17 cellular contexts compared by ENCODE assay signal in genomic region chr2:44135771-44136170, GRCh38. TPM values are rescaled to one million over a fixed set of nuclear protein-coding genes. Genes with fewer than 3 reads are reported as not detected.
A peak's percentile ranks its signal among the peaks of the same experiment; 100 is the strongest.
DNase-seq lines count a peak whose midpoint lies in the region; ATAC-seq and TF ChIP-seq lines count a peak whose summit lies in the region.
"Had no signal": no experiment of that assay in that cellular context is flagged by ENCODE, and none has a peak within 500 bp of the region (broad histone marks: within the 10 kb centered on the region; RNA-seq: fewer than 3 reads in every experiment).

No MANE protein-coding gene starts in this region.

- H3K4me3 Mint-ChIP-seq in Caco-2 (ENCODE audit: unreplicated experiment) = peak overlapping the region; percentile 17
- H3K4me3 Mint-ChIP-seq: CD8-positive, alpha-beta T cell; type B pancreatic cell had no signal

- H2AFZ ChIP-seq in osteoblast (ENCODE audit: low read length) = peak overlapping the region; percentile 23

- peaks cover 6% of the 10 kb centered on the region for H3K36me3 Mint-ChIP-seq in Caco-2 (ENCODE audit: insufficient read depth, unreplicated experiment)
- H3K36me3 Mint-ChIP-seq: CD8-positive, alpha-beta T cell; type B pancreatic cell had no signal

- H3K79me2 ChIP-seq in osteoblast (ENCODE audit: insufficient read depth, low read length) = no peaks in the 10 kb centered on the region

- no peaks in the 10 kb centered on the region for H3K27me3 Mint-ChIP-seq in Caco-2 (ENCODE audit: insufficient read depth, unreplicated experiment)

- DNase-seq in Caco-2 (peak in 1 of 2 experiments; percentile 16), RWPE2 (ENCODE audit: low spot score) (no peak), fibroblast of mammary gland (ENCODE audit: low read depth) (peak; percentile 35), osteoblast (ENCODE audit: insufficient read length, low spot score, missing footprints) (peak; percentile 25), AG08395 (ENCODE audit: low spot score) (no peak), GM19238 (ENCODE audit: insufficient read length, low spot score) (no peak)
- no peak for DNase-seq in activated CD4-positive, alpha-beta T cell treated with anti-CD3 and anti-CD28 coated beads for 4 hours
- no peak for DNase-seq in stimulated activated CD4-positive, alpha-beta T cell treated with anti-CD3 and anti-CD28 coated beads, Interleukin-12 subunit alpha, Interleukin-12 subunit beta, amount 100 ng/mL, for 4 hours
- DNase-seq: activated T-cell treated with anti-CD3 and anti-CD28 coated beads, Interleukin-2, amount 50 U/mL, for 48 hours; anterior cingulate cortex; CD8-positive, alpha-beta T cell; NCI-H2029 treated with DMSO at 0.1 percent for 48 hours; psoas muscle; stimulated activated CD4-positive, alpha-beta T cell treated with anti-CD3 and anti-CD28 coated beads, Interleukin-1b, Interleukin-23, amount 100 ng/mL, for 48 hours had no signal

- H3K4me1 ChIP-seq in Caco-2 = peaks cover 37% of the 10 kb centered on the region
- H3K4me1 ChIP-seq in RWPE2 (ENCODE audit: insufficient read depth, poor library complexity, severe bottlenecking) = peaks cover 13% of the 10 kb centered on the region
- H3K4me1 ChIP-seq in osteoblast (ENCODE audit: insufficient read depth, low read length) = peaks cover 20% of the 10 kb centered on the region

- CTCF ChIA-PET in Caco-2 (lab: Charles Lee) = no interaction called here

- ATAC-seq in RWPE2 (ENCODE audit: low read depth) = peak; percentile 48; the same call in 1 of the 3 replicates
- ATAC-seq: CD8-positive, alpha-beta T cell; gastroesophageal sphincter; psoas muscle; Right ventricle myocardium inferior had no signal

- H3K36me3 ChIP-seq in Caco-2 (ENCODE audit: control insufficient read depth, insufficient read depth, low read length) (no peaks in the 10 kb centered on the region), RWPE2 (ENCODE audit: low read depth) (no peaks in the 10 kb centered on the region), osteoblast (ENCODE audit: insufficient read depth, low read length) (no peaks in the 10 kb centered on the region)
- H3K36me3 ChIP-seq: gastroesophageal sphincter had no signal

- H3K9me3 Mint-ChIP-seq in Caco-2 (ENCODE audit: unreplicated experiment) = peaks cover 35% of the 10 kb centered on the region

- no peak overlapping the region for H3K4me3 ChIP-seq in Caco-2 (ENCODE audit: low read depth, low read length)
- H3K4me3 ChIP-seq in RWPE2 (ENCODE audit: severe bottlenecking) = no peak overlapping the region
- no peak overlapping the region for H3K4me3 ChIP-seq in fibroblast of mammary gland (ENCODE audit: control insufficient read depth, low read depth, low read length)
- no peak overlapping the region for H3K4me3 ChIP-seq in osteoblast (ENCODE audit: insufficient read depth, low read length)
- H3K4me3 ChIP-seq: gastroesophageal sphincter, psoas muscle had no signal

- H3K27ac ChIP-seq in RWPE2 (ENCODE audit: poor library complexity, severe bottlenecking) (peak overlapping the region; percentile 47), osteoblast (ENCODE audit: low read depth, low read length) (peak overlapping the region; percentile 70)
- H3K27ac ChIP-seq: gastroesophageal sphincter, psoas muscle had no signal

- H3K9me3 ChIP-seq in Caco-2 = peaks cover 19% of the 10 kb centered on the region
- H3K9me3 ChIP-seq in RWPE2 (ENCODE audit: severe bottlenecking) = no peaks in the 10 kb centered on the region
- H3K9me3 ChIP-seq in osteoblast (ENCODE audit: low read depth, low read length) = no peaks in the 10 kb centered on the region
- H3K9me3 ChIP-seq: gastroesophageal sphincter, psoas muscle had no signal

- intact Hi-C loops in Caco-2 (cut with micrococcal nuclease; ENCODE audit: unreplicated experiment) = loop anchor here (1.0 to 2.0 kb wide), 3 partner anchors 25 to 49 kb away; partner anchors contain the start of gene PPM1B

- no peak for TF ChIP-seq CTCF in Caco-2 (IDR thresholded peaks at IDR 0.05; ENCODE audit: insufficient read depth in 1 of 2, low read depth in 1 of 2, low read length in 1 of 2, severe bottlenecking in 1 of 2, unreplicated experiment in 1 of 2)
- TF ChIP-seq CTCF in RWPE2 (IDR thresholded peaks at IDR 0.05; ENCODE audit: poor library complexity, severe bottlenecking) = no peak
- TF ChIP-seq CTCF in fibroblast of mammary gland (conservative IDR thresholded peaks at IDR 0.05; ENCODE audit: control insufficient read depth, insufficient read depth, low read depth, low read length) = no peak
- TF ChIP-seq CTCF in osteoblast (IDR thresholded peaks at IDR 0.05; ENCODE audit: extremely low read depth, low read depth, low read length) = no peak

- peak overlapping the region; percentile 49 for H3K4me2 ChIP-seq in osteoblast (ENCODE audit: insufficient read depth, low read length)

- peak overlapping the region; percentile 78 for H3K27ac Mint-ChIP-seq in Caco-2 (ENCODE audit: unreplicated experiment)
- H3K27ac Mint-ChIP-seq: CD8-positive, alpha-beta T cell; type B pancreatic cell had no signal

- H3K4me1 Mint-ChIP-seq in Caco-2 (ENCODE audit: low read depth, unreplicated experiment) = peaks cover 22% of the 10 kb centered on the region

- POLR2A ChIA-PET in Caco-2 (lab: Charles Lee) = no interaction called here

- H4K20me1 ChIP-seq in osteoblast (ENCODE audit: insufficient read depth, low read length) = no peaks in the 10 kb centered on the region

- H3K27me3 ChIP-seq in Caco-2 (replicated peaks; ENCODE audit: control insufficient read depth, insufficient read depth, low read length) (no peaks in the 10 kb centered on the region), RWPE2 (ENCODE audit: insufficient read depth, poor library complexity, severe bottlenecking) (no peaks in the 10 kb centered on the region), osteoblast (ENCODE audit: insufficient read depth, low read length) (no peaks in the 10 kb centered on the region)
- H3K27me3 ChIP-seq: gastroesophageal sphincter had no signal

- BruUV-seq in Caco-2 (replicated peaks; lab: Mats Ljungman, UMichigan) = TSS peak; percentile 97

RNA-seq across cellular contexts. Expression of gene PPM1B, which starts 32.9 kb away (rescaled TPM):
- 82.9 and 85.4 TPM in 2 replicates for total RNA-seq in Caco-2 (2022)
- total RNA-seq in osteoblast = 31.5 TPM in 2 replicates

Comparison
In these comparisons a context has a peak if more than half of its experiments do, and no peak if none do; other contexts are left out.
1. DNase-seq: peak in fibroblast of mammary gland (single experiment) and osteoblast (single experiment); none in RWPE2 (single experiment), AG08395 (single experiment), activated CD4-positive, alpha-beta T cell treated with anti-CD3 and anti-CD28 coated beads for 4 hours (0 of 2), GM19238 (single experiment) and stimulated activated CD4-positive, alpha-beta T cell treated with anti-CD3 and anti-CD28 coated beads, Interleukin-12 subunit alpha, Interleukin-12 subunit beta, amount 100 ng/mL, for 4 hours (single experiment).